Comparison of ENCODE assay signal across 1 cellular context in the genomic region with DNA sequence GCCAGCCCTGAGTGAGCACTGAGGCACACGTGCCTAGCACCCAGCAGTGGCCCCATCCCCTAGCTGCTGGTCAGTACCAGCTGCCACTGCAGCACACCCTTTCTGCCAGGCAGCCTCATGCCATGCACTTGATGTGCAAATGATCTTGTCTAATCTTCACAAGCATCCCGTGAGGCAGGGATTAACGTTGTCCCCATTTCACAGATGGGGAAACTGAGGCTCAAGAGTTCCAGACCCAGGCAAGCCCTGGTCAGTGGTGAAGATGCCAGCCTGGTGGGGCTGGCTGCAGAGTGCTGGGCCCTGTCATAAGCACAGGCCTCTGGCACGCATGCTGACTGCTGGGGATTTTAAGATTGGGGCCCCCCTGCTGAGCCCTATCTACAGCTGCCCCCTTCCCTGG.
TF ChIP-seq lines count a peak whose summit lies in the region.

No MANE protein-coding gene starts in this region.

TF ChIP-seq in K562, 482 proteins besides CTCF, POLR2A, EP300 and RAD21:
- TF ChIP-seq BCOR (IDR thresholded peaks at IDR 0.05) (peak; percentile 93), ZNF717 (CRISPR knock-in tag; IDR thresholded peaks at IDR 0.05) (no peak), POLR2AphosphoS2 (IDR thresholded peaks at IDR 0.05; ENCODE audit: low read length) (no peak), TAF15 (IDR thresholded peaks at IDR 0.05; ENCODE audit: low read depth, low read length) (no peak), STAT5A (IDR thresholded peaks at IDR 0.05; ENCODE audit: borderline replicate concordance, low read length) (no peak), CBX1 (IDR thresholded peaks at IDR 0.05; ENCODE audit: low read depth) (peak; percentile 80), ZNF140 (CRISPR knock-in tag; IDR thresholded peaks at IDR 0.05) (no peak), EHMT2 (IDR thresholded peaks at IDR 0.05) (no peak), SMARCA5 (IDR thresholded peaks at IDR 0.05) (peak; percentile 12; the same call in 1 of the 2 replicates), CHAMP1 (IDR thresholded peaks at IDR 0.05) (no peak), KDM1A (IDR thresholded peaks at IDR 0.05) (peak in 1 of 2 experiments; percentile 74; a peak in 2 of 4 replicates), SIN3B (IDR thresholded peaks at IDR 0.05; ENCODE audit: low read depth) (no peak), SRSF1 (IDR thresholded peaks at IDR 0.05; ENCODE audit: low read depth, low read length) (no peak), FOXA1 (IDR thresholded peaks at IDR 0.05; ENCODE audit: borderline replicate concordance) (no peak), MEF2D (tag; conservative IDR thresholded peaks at IDR 0.05; ENCODE audit: low read depth) (no peak), IFI16 (CRISPR knock-in tag; IDR thresholded peaks at IDR 0.05) (no peak), ZZZ3 (IDR thresholded peaks at IDR 0.05) (no peak), SAFB (IDR thresholded peaks at IDR 0.05; ENCODE audit: borderline replicate concordance, low read depth, low read length) (no peak), PHF21A (IDR thresholded peaks at IDR 0.05; ENCODE audit: borderline replicate concordance, low read depth) (no peak), FOXM1 (IDR thresholded peaks at IDR 0.05; ENCODE audit: low read depth) (no peak), FOXM1 (CRISPR knock-in tag; IDR thresholded peaks at IDR 0.05; ENCODE audit: low read depth) (no peak), YBX1 (IDR thresholded peaks at IDR 0.05) (no peak), STAT6 (CRISPR knock-in tag; IDR thresholded peaks at IDR 0.05) (no peak), ZNF197 (CRISPR knock-in tag; IDR thresholded peaks at IDR 0.05; ENCODE audit: low read depth) (no peak), HDAC2 (IDR thresholded peaks at IDR 0.05) (peak; percentile 61; the same call in 1 of the 2 replicates), ETV1 (tag; conservative IDR thresholded peaks at IDR 0.05; ENCODE audit: low read depth) (no peak), ZNF143 (CRISPR knock-in tag; IDR thresholded peaks at IDR 0.05) (no peak), RCOR1 (IDR thresholded peaks at IDR 0.05; ENCODE audit: borderline replicate concordance in 1 of 2, low read depth in 2 of 2, low read length in 2 of 2) (peak in 1 of 2 experiments; percentile 73; a peak in 2 of 4 replicates), PPARD (CRISPR knock-in tag; IDR thresholded peaks at IDR 0.05) (no peak)
- TF ChIP-seq, protein P1, sequence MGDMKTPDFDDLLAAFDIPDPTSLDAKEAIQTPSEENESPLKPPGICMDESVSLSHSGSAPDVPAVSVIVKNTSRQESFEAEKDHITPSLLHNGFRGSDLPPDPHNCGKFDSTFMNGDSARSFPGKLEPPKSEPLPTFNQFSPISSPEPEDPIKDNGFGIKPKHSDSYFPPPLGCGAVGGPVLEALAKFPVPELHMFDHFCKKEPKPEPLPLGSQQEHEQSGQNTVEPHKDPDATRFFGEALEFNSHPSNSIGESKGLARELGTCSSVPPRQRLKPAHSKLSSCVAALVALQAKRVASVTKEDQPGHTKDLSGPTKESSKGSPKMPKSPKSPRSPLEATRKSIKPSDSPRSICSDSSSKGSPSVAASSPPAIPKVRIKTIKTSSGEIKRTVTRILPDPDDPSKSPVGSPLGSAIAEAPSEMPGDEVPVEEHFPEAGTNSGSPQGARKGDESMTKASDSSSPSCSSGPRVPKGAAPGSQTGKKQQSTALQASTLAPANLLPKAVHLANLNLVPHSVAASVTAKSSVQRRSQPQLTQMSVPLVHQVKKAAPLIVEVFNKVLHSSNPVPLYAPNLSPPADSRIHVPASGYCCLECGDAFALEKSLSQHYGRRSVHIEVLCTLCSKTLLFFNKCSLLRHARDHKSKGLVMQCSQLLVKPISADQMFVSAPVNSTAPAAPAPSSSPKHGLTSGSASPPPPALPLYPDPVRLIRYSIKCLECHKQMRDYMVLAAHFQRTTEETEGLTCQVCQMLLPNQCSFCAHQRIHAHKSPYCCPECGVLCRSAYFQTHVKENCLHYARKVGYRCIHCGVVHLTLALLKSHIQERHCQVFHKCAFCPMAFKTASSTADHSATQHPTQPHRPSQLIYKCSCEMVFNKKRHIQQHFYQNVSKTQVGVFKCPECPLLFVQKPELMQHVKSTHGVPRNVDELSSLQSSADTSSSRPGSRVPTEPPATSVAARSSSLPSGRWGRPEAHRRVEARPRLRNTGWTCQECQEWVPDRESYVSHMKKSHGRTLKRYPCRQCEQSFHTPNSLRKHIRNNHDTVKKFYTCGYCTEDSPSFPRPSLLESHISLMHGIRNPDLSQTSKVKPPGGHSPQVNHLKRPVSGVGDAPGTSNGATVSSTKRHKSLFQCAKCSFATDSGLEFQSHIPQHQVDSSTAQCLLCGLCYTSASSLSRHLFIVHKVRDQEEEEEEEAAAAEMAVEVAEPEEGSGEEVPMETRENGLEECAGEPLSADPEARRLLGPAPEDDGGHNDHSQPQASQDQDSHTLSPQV (IDR thresholded peaks at IDR 0.05): no peak
- TF ChIP-seq, protein P2, sequence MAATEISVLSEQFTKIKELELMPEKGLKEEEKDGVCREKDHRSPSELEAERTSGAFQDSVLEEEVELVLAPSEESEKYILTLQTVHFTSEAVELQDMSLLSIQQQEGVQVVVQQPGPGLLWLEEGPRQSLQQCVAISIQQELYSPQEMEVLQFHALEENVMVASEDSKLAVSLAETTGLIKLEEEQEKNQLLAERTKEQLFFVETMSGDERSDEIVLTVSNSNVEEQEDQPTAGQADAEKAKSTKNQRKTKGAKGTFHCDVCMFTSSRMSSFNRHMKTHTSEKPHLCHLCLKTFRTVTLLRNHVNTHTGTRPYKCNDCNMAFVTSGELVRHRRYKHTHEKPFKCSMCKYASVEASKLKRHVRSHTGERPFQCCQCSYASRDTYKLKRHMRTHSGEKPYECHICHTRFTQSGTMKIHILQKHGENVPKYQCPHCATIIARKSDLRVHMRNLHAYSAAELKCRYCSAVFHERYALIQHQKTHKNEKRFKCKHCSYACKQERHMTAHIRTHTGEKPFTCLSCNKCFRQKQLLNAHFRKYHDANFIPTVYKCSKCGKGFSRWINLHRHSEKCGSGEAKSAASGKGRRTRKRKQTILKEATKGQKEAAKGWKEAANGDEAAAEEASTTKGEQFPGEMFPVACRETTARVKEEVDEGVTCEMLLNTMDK (IDR thresholded peaks at IDR 0.05; ENCODE audit: borderline replicate concordance, insufficient read depth, low read depth, low read length, poor library complexity, severe bottlenecking): no peak
- TF ChIP-seq, protein P3, sequence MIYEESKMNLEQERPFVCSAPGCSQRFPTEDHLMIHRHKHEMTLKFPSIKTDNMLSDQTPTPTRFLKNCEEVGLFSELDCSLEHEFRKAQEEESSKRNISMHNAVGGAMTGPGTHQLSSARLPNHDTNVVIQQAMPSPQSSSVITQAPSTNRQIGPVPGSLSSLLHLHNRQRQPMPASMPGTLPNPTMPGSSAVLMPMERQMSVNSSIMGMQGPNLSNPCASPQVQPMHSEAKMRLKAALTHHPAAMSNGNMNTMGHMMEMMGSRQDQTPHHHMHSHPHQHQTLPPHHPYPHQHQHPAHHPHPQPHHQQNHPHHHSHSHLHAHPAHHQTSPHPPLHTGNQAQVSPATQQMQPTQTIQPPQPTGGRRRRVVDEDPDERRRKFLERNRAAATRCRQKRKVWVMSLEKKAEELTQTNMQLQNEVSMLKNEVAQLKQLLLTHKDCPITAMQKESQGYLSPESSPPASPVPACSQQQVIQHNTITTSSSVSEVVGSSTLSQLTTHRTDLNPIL (CRISPR knock-in tag; IDR thresholded peaks at IDR 0.05): no peak
- TF ChIP-seq, protein P4, sequence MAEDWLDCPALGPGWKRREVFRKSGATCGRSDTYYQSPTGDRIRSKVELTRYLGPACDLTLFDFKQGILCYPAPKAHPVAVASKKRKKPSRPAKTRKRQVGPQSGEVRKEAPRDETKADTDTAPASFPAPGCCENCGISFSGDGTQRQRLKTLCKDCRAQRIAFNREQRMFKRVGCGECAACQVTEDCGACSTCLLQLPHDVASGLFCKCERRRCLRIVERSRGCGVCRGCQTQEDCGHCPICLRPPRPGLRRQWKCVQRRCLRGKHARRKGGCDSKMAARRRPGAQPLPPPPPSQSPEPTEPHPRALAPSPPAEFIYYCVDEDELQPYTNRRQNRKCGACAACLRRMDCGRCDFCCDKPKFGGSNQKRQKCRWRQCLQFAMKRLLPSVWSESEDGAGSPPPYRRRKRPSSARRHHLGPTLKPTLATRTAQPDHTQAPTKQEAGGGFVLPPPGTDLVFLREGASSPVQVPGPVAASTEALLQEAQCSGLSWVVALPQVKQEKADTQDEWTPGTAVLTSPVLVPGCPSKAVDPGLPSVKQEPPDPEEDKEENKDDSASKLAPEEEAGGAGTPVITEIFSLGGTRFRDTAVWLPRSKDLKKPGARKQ (CRISPR knock-in tag; IDR thresholded peaks at IDR 0.05): no peak
- TF ChIP-seq, protein P5, sequence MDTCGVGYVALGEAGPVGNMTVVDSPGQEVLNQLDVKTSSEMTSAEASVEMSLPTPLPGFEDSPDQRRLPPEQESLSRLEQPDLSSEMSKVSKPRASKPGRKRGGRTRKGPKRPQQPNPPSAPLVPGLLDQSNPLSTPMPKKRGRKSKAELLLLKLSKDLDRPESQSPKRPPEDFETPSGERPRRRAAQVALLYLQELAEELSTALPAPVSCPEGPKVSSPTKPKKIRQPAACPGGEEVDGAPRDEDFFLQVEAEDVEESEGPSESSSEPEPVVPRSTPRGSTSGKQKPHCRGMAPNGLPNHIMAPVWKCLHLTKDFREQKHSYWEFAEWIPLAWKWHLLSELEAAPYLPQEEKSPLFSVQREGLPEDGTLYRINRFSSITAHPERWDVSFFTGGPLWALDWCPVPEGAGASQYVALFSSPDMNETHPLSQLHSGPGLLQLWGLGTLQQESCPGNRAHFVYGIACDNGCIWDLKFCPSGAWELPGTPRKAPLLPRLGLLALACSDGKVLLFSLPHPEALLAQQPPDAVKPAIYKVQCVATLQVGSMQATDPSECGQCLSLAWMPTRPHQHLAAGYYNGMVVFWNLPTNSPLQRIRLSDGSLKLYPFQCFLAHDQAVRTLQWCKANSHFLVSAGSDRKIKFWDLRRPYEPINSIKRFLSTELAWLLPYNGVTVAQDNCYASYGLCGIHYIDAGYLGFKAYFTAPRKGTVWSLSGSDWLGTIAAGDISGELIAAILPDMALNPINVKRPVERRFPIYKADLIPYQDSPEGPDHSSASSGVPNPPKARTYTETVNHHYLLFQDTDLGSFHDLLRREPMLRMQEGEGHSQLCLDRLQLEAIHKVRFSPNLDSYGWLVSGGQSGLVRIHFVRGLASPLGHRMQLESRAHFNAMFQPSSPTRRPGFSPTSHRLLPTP (IDR thresholded peaks at IDR 0.05; ENCODE audit: borderline replicate concordance, extremely low read depth, insufficient read length): no peak
TF ChIP-seq in K562: peak in this region for 6.
